ENCODE assay signal across 10 cellular contexts in genomic region chr12:110010853-110011835, GRCh38. TPM values are rescaled to one million over a fixed set of nuclear protein-coding genes. Genes with fewer than 3 reads are reported as not detected.
DNase-seq lines count a peak whose midpoint lies in the region; ATAC-seq, FAIRE-seq and TF ChIP-seq lines count a peak whose summit lies in the region.
"Had no signal": no experiment of that assay in that cellular context is flagged by ENCODE, and none has a peak within 500 bp of the region (broad histone marks: within the 10 kb centered on the region; RNA-seq: fewer than 3 reads in every experiment).

No MANE protein-coding gene starts in this region.

- no peak for FAIRE-seq in small intestine (lab: Jason Lieb, UNC)

- H3K4me1 Mint-ChIP-seq in HFFc6 (ENCODE audit: low read depth), result peaks cover 44% of the 10 kb centered on the region
- peaks cover 75% of the 10 kb centered on the region for H3K4me1 Mint-ChIP-seq in activated CD4-positive, alpha-beta memory T cell treated with anti-CD3 and anti-CD28 coated beads for 36 hours (ENCODE audit: low read depth)
- peaks cover 7% of the 10 kb centered on the region for H3K4me1 Mint-ChIP-seq in MCF 10A (ENCODE audit: insufficient read depth, unreplicated experiment)

- H3K9me3 Mint-ChIP-seq in HFFc6 (no peaks in the 10 kb centered on the region), MCF 10A (ENCODE audit: unreplicated experiment) (no peaks in the 10 kb centered on the region)
- H3K9me3 Mint-ChIP-seq in activated CD4-positive, alpha-beta memory T cell treated with anti-CD3 and anti-CD28 coated beads for 36 hours, result peaks cover 3% of the 10 kb centered on the region

- H3K27me3 Mint-ChIP-seq in HFFc6 (ENCODE audit: insufficient read depth) (no peaks in the 10 kb centered on the region), MCF 10A (ENCODE audit: insufficient read depth, unreplicated experiment) (no peaks in the 10 kb centered on the region)
- no peaks in the 10 kb centered on the region for H3K27me3 Mint-ChIP-seq in activated CD4-positive, alpha-beta memory T cell treated with anti-CD3 and anti-CD28 coated beads for 36 hours

- peak; percentile 54 for DNase-seq in activated CD8-positive, alpha-beta memory T cell treated with anti-CD3 and anti-CD28 coated beads for 24 hours
- no peak for DNase-seq in activated CD8-positive, alpha-beta memory T cell treated with anti-CD3 and anti-CD28 coated beads, Interleukin-2, amount 50 U/mL, for 48 hours
- DNase-seq in HFFc6 (no peak), small intestine (peak; percentile 65), MCF 10A (ENCODE audit: unreplicated experiment) (no peak), GM13977 (ENCODE audit: low spot score) (no peak)
- DNase-seq in activated CD4-positive, alpha-beta memory T cell treated with anti-CD3 and anti-CD28 coated beads for 36 hours, result peak; percentile 51
- DNase-seq: activated gamma-delta T cell treated with Interleukin-2 at 50 U/mL for 16 hours, NCI-H1694 had no signal

- POLR2A ChIA-PET in activated CD4-positive, alpha-beta memory T cell treated with anti-CD3 and anti-CD28 coated beads for 36 hours (lab: Charles Lee), result interaction anchor here (1.2 kb wide), 1 partner anchor 23 kb away, joined by 3 read pairs; no protein-coding TSS in a partner anchor
- POLR2A ChIA-PET in MCF 10A (lab: Yijun Ruan, JAX), result interaction anchor here (1.3 to 1.8 kb wide), 2 partner anchors 10 to 11 kb away, joined by 3 to 6 read pairs; partner anchors contain the start of gene ANKRD13A

- BruUV-seq in MCF 10A (replicated peaks; lab: Mats Ljungman, UMichigan), result no TSS peak

- in situ Hi-C loops in GM13977 (cut with MboI; ENCODE audit: low pct_unique_long_range_greater_than_20kb, low sequenced_read_pairs, unreplicated experiment), result no loop called here

- ATAC-seq in HG03045 (IDR thresholded peaks at IDR 0.05; ENCODE audit: unreplicated experiment), result no peak

- H3K4me3 Mint-ChIP-seq in HFFc6, result no peak overlapping the region
- peak overlapping the region; percentile 36 for H3K4me3 Mint-ChIP-seq in activated CD4-positive, alpha-beta memory T cell treated with anti-CD3 and anti-CD28 coated beads for 36 hours
- no peak overlapping the region for H3K4me3 Mint-ChIP-seq in MCF 10A (ENCODE audit: unreplicated experiment)

- TF ChIP-seq CTCF in HFFc6 (IDR thresholded peaks at IDR 0.05) (no peak), MCF 10A (IDR thresholded peaks at IDR 0.05; ENCODE audit: unreplicated experiment) (no peak), GM13977 (IDR thresholded peaks at IDR 0.05; ENCODE audit: extremely low read depth, insufficient read depth, missing control alignments) (no peak)

- 79 to 83% (median 82%) methylated on average over 13 of the region's 13 CpGs for WGBS in small intestine, 3 donors

- H3K9me3 ChIP-seq in small intestine (ENCODE audit: control insufficient read depth, low read depth), result no peaks in the 10 kb centered on the region

- peaks cover 2 to 16% of the 10 kb centered on the region in 2 donors for H3K36me3 ChIP-seq in small intestine (ENCODE audit: control insufficient read depth in 2 of 2, insufficient read depth in 2 of 2, low read length in 2 of 2)

- intact Hi-C loops in activated CD4-positive, alpha-beta memory T cell treated with anti-CD3 and anti-CD28 coated beads for 36 hours (cut with micrococcal nuclease), result no loop called here
- intact Hi-C loops in MCF 10A (cut with micrococcal nuclease), result no loop called here

- H3K27ac ChIP-seq in small intestine (ENCODE audit: low read depth in 1 of 2, low read length in 1 of 2), result peak overlapping the region; percentile 17 to 39

- H3K4me3 ChIP-seq in small intestine (ENCODE audit: low read depth in 1 of 2, low read length in 2 of 2), result no peak overlapping the region

- H3K27me3 ChIP-seq in small intestine (ENCODE audit: control insufficient read depth in 2 of 2, insufficient read depth in 2 of 2, low read length in 2 of 2), result no peaks in the 10 kb centered on the region

- CTCF ChIA-PET in activated CD4-positive, alpha-beta memory T cell treated with anti-CD3 and anti-CD28 coated beads for 36 hours (lab: Charles Lee), result interaction anchor here (0.9 to 1.1 kb wide), 3 partner anchors 9 to 25 kb away, joined by 3 read pairs; no protein-coding TSS in a partner anchor
- CTCF ChIA-PET in MCF 10A (lab: Yijun Ruan, JAX), result interaction anchor here (0.5 to 0.7 kb wide), 3 partner anchors 10 to 88 kb away, joined by 3 to 4 read pairs (median 4); no protein-coding TSS in a partner anchor

- H3K27ac Mint-ChIP-seq in HFFc6, result peak overlapping the region; percentile 48
- peak overlapping the region; percentile 14 for H3K27ac Mint-ChIP-seq in activated CD4-positive, alpha-beta memory T cell treated with anti-CD3 and anti-CD28 coated beads for 36 hours
- H3K27ac Mint-ChIP-seq in MCF 10A (ENCODE audit: low read depth, unreplicated experiment), result no peak overlapping the region

- H3K36me3 Mint-ChIP-seq in HFFc6 (ENCODE audit: low read depth), result peaks cover 45% of the 10 kb centered on the region
- H3K36me3 Mint-ChIP-seq in activated CD4-positive, alpha-beta memory T cell treated with anti-CD3 and anti-CD28 coated beads for 36 hours, result peaks cover 38% of the 10 kb centered on the region
- peaks cover 27% of the 10 kb centered on the region for H3K36me3 Mint-ChIP-seq in MCF 10A (ENCODE audit: insufficient read depth, unreplicated experiment)

- peaks cover 8 to 9% of the 10 kb centered on the region in 2 donors for H3K4me1 ChIP-seq in small intestine (ENCODE audit: control insufficient read depth in 2 of 2, insufficient read depth in 1 of 2, low read depth in 1 of 2, low read length in 1 of 2)

RNA-seq across cellular contexts. Expression of gene ANKRD13A, which starts 11.9 kb away (rescaled TPM):
- 100 to 1,000 TPM; 133 to 150 (median 146) TPM for total RNA-seq in HFFc6 (2021; fragmentation: NEBNext Ultra II Directional; extraction: Animal tissue kit (Norgen Biotek cat#: 25700))
- 10 to 100 TPM; 45.0 to 46.6 TPM for total RNA-seq in activated CD4-positive, alpha-beta memory T cell treated with anti-CD3 and anti-CD28 coated beads for 36 hours
- 10 to 100 TPM; 15.5 to 23.7 (median 18.6) TPM for polyA plus RNA-seq in small intestine
- 26.1 and 32.5 TPM in 2 replicates for total RNA-seq in MCF 10A (2022)

RNA-seq across cellular contexts. Expression of gene GIT2, which starts 15.0 kb away (rescaled TPM):
- total RNA-seq in HFFc6 (2021; fragmentation: NEBNext Ultra II Directional; extraction: Animal tissue kit (Norgen Biotek cat#: 25700)), result 10 to 100 TPM; 56.9 to 68.8 (median 64.9) TPM
- total RNA-seq in activated CD4-positive, alpha-beta memory T cell treated with anti-CD3 and anti-CD28 coated beads for 36 hours, result 10 to 100 TPM; 52.1 to 56.7 TPM
- polyA plus RNA-seq in small intestine, result 10 to 100 TPM in 1 of 3 donors, 1 to 10 TPM in 2; 7.0 to 10.7 (median 7.4) TPM
- total RNA-seq in MCF 10A (2022), result 30.0 and 30.9 TPM in 2 replicates

RNA-seq across cellular contexts. Expression of gene C12orf76, which starts 37.2 kb away (rescaled TPM):
- total RNA-seq in HFFc6 (2021; fragmentation: NEBNext Ultra II Directional; extraction: Animal tissue kit (Norgen Biotek cat#: 25700)), result 1 to 10 TPM; 4.2 to 5.8 (median 4.6) TPM
- total RNA-seq in activated CD4-positive, alpha-beta memory T cell treated with anti-CD3 and anti-CD28 coated beads for 36 hours, result 10 to 100 TPM; 14.2 to 17.1 TPM
- 10 to 100 TPM in 1 of 3 donors, 1 to 10 TPM in 2; 5.4 to 10.8 (median 5.4) TPM for polyA plus RNA-seq in small intestine
- 7.3 and 13.4 TPM in 2 replicates for total RNA-seq in MCF 10A (2022)

Comparison
In these comparisons a context has a peak if more than half of its experiments do, and no peak if none do; other contexts are left out.
1. DNase-seq: peak in activated CD8-positive, alpha-beta memory T cell treated with anti-CD3 and anti-CD28 coated beads for 24 hours (single experiment), activated CD4-positive, alpha-beta memory T cell treated with anti-CD3 and anti-CD28 coated beads for 36 hours (single experiment) and small intestine (single experiment); none in activated CD8-positive, alpha-beta memory T cell treated with anti-CD3 and anti-CD28 coated beads, Interleukin-2, amount 50 U/mL, for 48 hours (single experiment), HFFc6 (single experiment), MCF 10A (single experiment) and GM13977 (single experiment).